ENCODE assay signal across 10 cellular contexts in genomic region chr3:127473244-127474024, GRCh38.
DNase-seq lines count a peak whose midpoint lies in the region; ATAC-seq and TF ChIP-seq lines count a peak whose summit lies in the region.
"Had no signal": no experiment of that assay in that cellular context is flagged by ENCODE, and none has a peak within 500 bp of the region (broad histone marks: within the 10 kb centered on the region; RNA-seq: fewer than 3 reads in every experiment).

No MANE protein-coding gene starts in this region.

- H3K27ac Mint-ChIP-seq in activated T-cell treated with anti-CD3 and anti-CD28 coated beads, Interleukin-2, amount 50 U/mL, for 72 hours = no peak overlapping the region
- H3K27ac Mint-ChIP-seq in mesothelial cell of epicardium = no peak overlapping the region

- ATAC-seq in activated T-cell treated with anti-CD3 and anti-CD28 coated beads, Interleukin-2, amount 50 U/mL, for 72 hours (replicated peaks in 1 of 2) = peak; percentile 52 to 54
- no peak for ATAC-seq in HG03097 (IDR thresholded peaks at IDR 0.05; ENCODE audit: low FRiP score, unreplicated experiment)

- no peak overlapping the region for H3K4me3 ChIP-seq in colonic mucosa
- no peak overlapping the region for H3K4me3 ChIP-seq in stomach

- H3K4me1 ChIP-seq in colonic mucosa = no peaks in the 10 kb centered on the region
- H3K4me1 ChIP-seq in stomach = no peaks in the 10 kb centered on the region

- H3K27ac ChIP-seq in colonic mucosa = no peak overlapping the region
- H3K27ac ChIP-seq in stomach = no peak overlapping the region

- H3K4me3 Mint-ChIP-seq in activated T-cell treated with anti-CD3 and anti-CD28 coated beads, Interleukin-2, amount 50 U/mL, for 72 hours = no peak overlapping the region
- H3K4me3 Mint-ChIP-seq in mesothelial cell of epicardium = no peak overlapping the region

- no peak for TF ChIP-seq EP300 in stomach (IDR thresholded peaks at IDR 0.05)

- intact Hi-C loops in colonic mucosa (cut with DNase I) = no loop called here
- intact Hi-C loops in stomach (cut with DNase I; ENCODE audit: low total_unique reads) = no loop called here

- no peaks in the 10 kb centered on the region for H3K36me3 ChIP-seq in colonic mucosa
- no peaks in the 10 kb centered on the region for H3K36me3 ChIP-seq in stomach

- peaks cover 14% of the 10 kb centered on the region for H3K4me1 Mint-ChIP-seq in activated T-cell treated with anti-CD3 and anti-CD28 coated beads, Interleukin-2, amount 50 U/mL, for 72 hours (ENCODE audit: low read depth)
- peaks cover 2% of the 10 kb centered on the region for H3K4me1 Mint-ChIP-seq in mesothelial cell of epicardium

- WGBS in stomach, 5 donors = 54 to 70% (median 62%) methylated on average over 9 to 10 of the region's 10 CpGs

- peaks cover 55% of the 10 kb centered on the region for H3K27me3 Mint-ChIP-seq in activated T-cell treated with anti-CD3 and anti-CD28 coated beads, Interleukin-2, amount 50 U/mL, for 72 hours (ENCODE audit: low read depth)
- H3K27me3 Mint-ChIP-seq in mesothelial cell of epicardium (ENCODE audit: low read depth) = peaks cover 21% of the 10 kb centered on the region

- DNase-seq in activated T-cell treated with anti-CD3 and anti-CD28 coated beads, Interleukin-2, amount 50 U/mL, for 72 hours = peak; percentile 33 to 41
- DNase-seq in activated T-cell treated with anti-CD3 and anti-CD28 coated beads for 4 hours (no peak), NCI-H1105 (lab: John Stamatoyannopoulos, UW) (peak; percentile 56), colonic mucosa (no peak), stomach (peak; percentile 45), mesothelial cell of epicardium (ENCODE audit: low spot score in 2 of 2, unreplicated experiment in 2 of 2) (no peak), Kasumi-1 (lab: John Stamatoyannopoulos, UW) (no peak)
- DNase-seq: foreskin melanocyte, substantia nigra had no signal

- peak; percentile 33 for TF ChIP-seq CTCF in colonic mucosa (IDR thresholded peaks at IDR 0.05)
- peak in 3 of 7 experiments; percentile 16 to 43 (median 24) for TF ChIP-seq CTCF in stomach (IDR thresholded peaks at IDR 0.05)
- no peak for TF ChIP-seq CTCF in mesothelial cell of epicardium (IDR thresholded peaks at IDR 0.05; ENCODE audit: unreplicated experiment)

- H3K9ac ChIP-seq in colonic mucosa (ENCODE audit: low read depth in 2 of 2, low read length in 2 of 2) = no peak overlapping the region

- peaks cover 0 to under 1% of the 10 kb centered on the region in 2 donors for H3K36me3 Mint-ChIP-seq in activated T-cell treated with anti-CD3 and anti-CD28 coated beads, Interleukin-2, amount 50 U/mL, for 72 hours (ENCODE audit: insufficient read depth in 2 of 2)
- H3K36me3 Mint-ChIP-seq in mesothelial cell of epicardium = no peaks in the 10 kb centered on the region

- H3K27me3 ChIP-seq in colonic mucosa (no peaks in the 10 kb centered on the region), stomach (peaks cover 0 to 6% (median 0%) of the 10 kb centered on the region in 3 donors)

- peaks cover under 1% of the 10 kb centered on the region in 2 donors for H3K9me3 Mint-ChIP-seq in activated T-cell treated with anti-CD3 and anti-CD28 coated beads, Interleukin-2, amount 50 U/mL, for 72 hours
- H3K9me3 Mint-ChIP-seq in mesothelial cell of epicardium = peaks cover under 1% of the 10 kb centered on the region

- H3K9me3 ChIP-seq in colonic mucosa (no peaks in the 10 kb centered on the region), stomach (no peaks in the 10 kb centered on the region)

- no peak for TF ChIP-seq POLR2A in stomach (IDR thresholded peaks at IDR 0.05)

Comparison
In these comparisons a context has a peak if more than half of its experiments do, and no peak if none do; other contexts are left out.
1. DNase-seq: peak in activated T-cell treated with anti-CD3 and anti-CD28 coated beads, Interleukin-2, amount 50 U/mL, for 72 hours (2 of 2), NCI-H1105 (single experiment) and stomach (single experiment); none in activated T-cell treated with anti-CD3 and anti-CD28 coated beads for 4 hours (single experiment), colonic mucosa (single experiment), mesothelial cell of epicardium (0 of 2) and Kasumi-1 (0 of 2).